ENCODE assay signal across 8 cellular contexts in genomic region chr16:32085438-32086141, GRCh38.
DNase-seq lines count a peak whose midpoint lies in the region; ATAC-seq and TF ChIP-seq lines count a peak whose summit lies in the region.
"Not testable (repeated sequence)": the region's sequence is repeated elsewhere in the genome, so short reads cannot be mapped to it uniquely, and the experiment has no call there.

No MANE protein-coding gene starts in this region.

- intact Hi-C loops in activated CD4-positive, alpha-beta T cell treated with anti-CD3 and anti-CD28 coated beads, Interleukin-2, amount 10 ng/mL, durations not matched to agents 24 days and 14 days (cut with micrococcal nuclease), result not testable (repeated sequence)

- H3K27ac ChIP-seq in CD4-positive, CD25-positive, alpha-beta regulatory T cell (ENCODE audit: insufficient read depth, low read length, poor library complexity, severe bottlenecking); effector memory CD4-positive, alpha-beta T cell (ENCODE audit: insufficient read depth, low read length, poor library complexity, severe bottlenecking): not testable (repeated sequence)

- not testable (repeated sequence) for DNase-seq in CD4-positive, CD25-positive, alpha-beta regulatory T cell
- DNase-seq in activated CD4-positive, alpha-beta T cell treated with anti-CD3 and anti-CD28 coated beads, Interleukin-2, amount 10 ng/mL, durations not matched to agents 24 days and 14 days, result peak; percentile 62
- DNase-seq in activated gamma-delta T cell (lab: John Stamatoyannopoulos, UW) (peak; percentile 44), mesenteric fat pad (ENCODE audit: low spot score) (peak; percentile 55)
- peak; percentile 17 to 36 (median 23) for DNase-seq in effector memory CD4-positive, alpha-beta T cell
- DNase-seq in stimulated activated CD4-positive, alpha-beta T cell treated with anti-CD3 and anti-CD28 coated beads, Interleukin-1b, Interleukin-23, amount 100 ng/mL, for 24 hours (ENCODE audit: low read depth in 4 of 4, low spot score in 1 of 4), result peak in 3 of 4 experiments; percentile 4 to 54 (median 41)
- DNase-seq in stimulated activated naive CD8-positive, alpha-beta T cell treated with anti-CD3 and anti-CD28 coated beads, Interleukin-15, Interleukin-2, amounts not matched to agents 100 U/mL and 50 U/mL, for 24 hours, result peak; percentile 59

- H3K27me3 ChIP-seq in CD4-positive, CD25-positive, alpha-beta regulatory T cell (ENCODE audit: control insufficient read depth, insufficient read depth, low read length); Loucy (ENCODE audit: insufficient read depth, low read length, poor library complexity, severe bottlenecking); effector memory CD4-positive, alpha-beta T cell (replicated peaks; ENCODE audit: control insufficient read depth, insufficient read depth, low read length, poor library complexity, severe bottlenecking): not testable (repeated sequence)

- not testable (repeated sequence) for H3K4me2 ChIP-seq in Loucy (ENCODE audit: low read depth, low read length, poor library complexity, severe bottlenecking)

- not testable (repeated sequence) for H3K27me3 Mint-ChIP-seq in CD4-positive, CD25-positive, alpha-beta regulatory T cell; activated CD4-positive, alpha-beta T cell treated with anti-CD3 and anti-CD28 coated beads, Interleukin-2, amount 10 ng/mL, durations not matched to agents 24 days and 14 days

- H3K36me3 ChIP-seq in CD4-positive, CD25-positive, alpha-beta regulatory T cell (ENCODE audit: control insufficient read depth, insufficient read depth, low read length); Loucy (ENCODE audit: insufficient read depth, low read length); effector memory CD4-positive, alpha-beta T cell (ENCODE audit: control insufficient read depth, insufficient read depth, low read length): not testable (repeated sequence)

- not testable (repeated sequence) for H3K79me2 ChIP-seq in Loucy (ENCODE audit: insufficient read depth, low read length)

- not testable (repeated sequence) for H3K9me2 ChIP-seq in Loucy (replicated peaks; ENCODE audit: low read depth, low read length)

- H3K4me1 Mint-ChIP-seq in CD4-positive, CD25-positive, alpha-beta regulatory T cell; activated CD4-positive, alpha-beta T cell treated with anti-CD3 and anti-CD28 coated beads, Interleukin-2, amount 10 ng/mL, durations not matched to agents 24 days and 14 days: not testable (repeated sequence)

- peak overlapping the region; percentile 29 to 77 (median 70) for H3K4me3 Mint-ChIP-seq in CD4-positive, CD25-positive, alpha-beta regulatory T cell
- H3K4me3 Mint-ChIP-seq in activated CD4-positive, alpha-beta T cell treated with anti-CD3 and anti-CD28 coated beads, Interleukin-2, amount 10 ng/mL, durations not matched to agents 24 days and 14 days, result peak overlapping the region; percentile 26

- not testable (repeated sequence) for H3K27ac Mint-ChIP-seq in CD4-positive, CD25-positive, alpha-beta regulatory T cell; activated CD4-positive, alpha-beta T cell treated with anti-CD3 and anti-CD28 coated beads, Interleukin-2, amount 10 ng/mL, durations not matched to agents 24 days and 14 days

- H4K20me1 ChIP-seq in Loucy (ENCODE audit: insufficient read depth, low read length, poor library complexity, severe bottlenecking), result not testable (repeated sequence)

- not testable (repeated sequence) for H3K4me3 ChIP-seq in CD4-positive, CD25-positive, alpha-beta regulatory T cell (ENCODE audit: low read depth, low read length); effector memory CD4-positive, alpha-beta T cell (ENCODE audit: insufficient read depth, low read depth, low read length, poor library complexity, severe bottlenecking)
- peak overlapping the region; percentile 60 for H3K4me3 ChIP-seq in Loucy (ENCODE audit: low read length, poor library complexity, severe bottlenecking)

- TF ChIP-seq CTCF in Loucy (conservative IDR thresholded peaks at IDR 0.05; ENCODE audit: low read length), result not testable (repeated sequence)

- H3K4me1 ChIP-seq in CD4-positive, CD25-positive, alpha-beta regulatory T cell (ENCODE audit: control insufficient read depth, insufficient read depth, low read length, poor library complexity, severe bottlenecking); Loucy (ENCODE audit: insufficient read depth, low read length, poor library complexity, severe bottlenecking); effector memory CD4-positive, alpha-beta T cell (ENCODE audit: control insufficient read depth, insufficient read depth, low read length, poor library complexity, severe bottlenecking): not testable (repeated sequence)

- not testable (repeated sequence) for H3K9me3 ChIP-seq in CD4-positive, CD25-positive, alpha-beta regulatory T cell (ENCODE audit: control insufficient read depth in 2 of 2, low read length in 2 of 2); Loucy (ENCODE audit: insufficient read depth, low read depth, low read length); effector memory CD4-positive, alpha-beta T cell (ENCODE audit: control insufficient read depth, low read length)

- H3K36me3 Mint-ChIP-seq in CD4-positive, CD25-positive, alpha-beta regulatory T cell; activated CD4-positive, alpha-beta T cell treated with anti-CD3 and anti-CD28 coated beads, Interleukin-2, amount 10 ng/mL, durations not matched to agents 24 days and 14 days (ENCODE audit: low read depth): not testable (repeated sequence)

- not testable (repeated sequence) for H2AFZ ChIP-seq in Loucy (ENCODE audit: low read length)

- peak overlapping the region; percentile 43 for H3K9ac ChIP-seq in Loucy (ENCODE audit: low read depth, low read length, poor library complexity, severe bottlenecking)

- not testable (repeated sequence) for H3F3A ChIP-seq in Loucy (ENCODE audit: low read depth)

- H3K9me3 Mint-ChIP-seq in CD4-positive, CD25-positive, alpha-beta regulatory T cell; activated CD4-positive, alpha-beta T cell treated with anti-CD3 and anti-CD28 coated beads, Interleukin-2, amount 10 ng/mL, durations not matched to agents 24 days and 14 days: not testable (repeated sequence)

- ATAC-seq in CD4-positive, CD25-positive, alpha-beta regulatory T cell (ENCODE audit: low read depth in 2 of 2); stimulated activated naive CD8-positive, alpha-beta T cell treated with anti-CD3 and anti-CD28 coated beads, Interleukin-15, Interleukin-2, amounts not matched to agents 100 U/mL and 50 U/mL, for 24 hours: not testable (repeated sequence)
